In the genomic region with DNA sequence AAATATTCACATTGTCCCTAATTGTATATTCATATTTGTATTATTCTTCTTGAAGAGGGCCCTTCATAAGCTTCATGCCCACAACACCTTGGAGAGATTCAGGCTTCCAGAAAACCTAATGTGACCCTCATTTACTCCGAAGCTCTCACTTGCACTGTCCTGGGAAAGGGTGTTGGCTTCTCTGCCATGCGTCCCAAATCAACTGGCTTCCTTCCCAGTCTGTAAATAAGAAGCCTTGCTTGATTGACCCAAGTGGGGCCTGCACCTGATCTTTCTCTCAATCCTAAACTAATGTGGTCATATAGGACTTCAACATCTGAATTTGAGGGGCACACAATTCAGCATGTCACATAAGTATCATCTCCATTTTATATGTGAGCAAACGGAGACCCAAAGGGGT, we compare ENCODE assay signal across 30 cellular contexts. TPM values are rescaled to one million over a fixed set of nuclear protein-coding genes. Genes with fewer than 3 reads are reported as not detected.
"Had no signal": no experiment of that assay in that cellular context is flagged by ENCODE, and none has a peak within 500 bp of the region (broad histone marks: within the 10 kb centered on the region; RNA-seq: fewer than 3 reads in every experiment).

No MANE protein-coding gene starts in this region.

- H3K27me3 Mint-ChIP-seq: activated CD4-positive, alpha-beta T cell treated with anti-CD3 and anti-CD28 coated beads for 36 hours; dendritic cell treated with granulocyte-macrophage colony-stimulating factor and Interleukin-4, amounts not matched to agents 40 ng/mL and 50 ng/mL, for 4 days; stimulated activated memory B cell treated with anti-CD40 and anti-IgM and Interleukin-4, amounts not matched to agents 10 μg/mL and 1 μg/mL and 100 μg/mL, for 72 hours; stimulated activated naive CD8-positive, alpha-beta T cell treated with anti-CD3 and anti-CD28 coated beads, Interleukin-15, amount 100 ng/mL, for 72 hours had no signal

- H3K4me1 Mint-ChIP-seq: activated CD4-positive, alpha-beta T cell treated with anti-CD3 and anti-CD28 coated beads for 36 hours; central memory CD8-positive, alpha-beta T cell; endodermal cell; nephron progenitor cell; stimulated activated memory B cell treated with anti-CD40 and anti-IgM and Interleukin-4, amounts not matched to agents 10 μg/mL and 1 μg/mL and 100 μg/mL, for 72 hours; stimulated activated naive CD8-positive, alpha-beta T cell treated with anti-CD3 and anti-CD28 coated beads, Interleukin-15, amount 100 ng/mL, for 72 hours had no signal

- ATAC-seq: activated CD4-positive, alpha-beta T cell treated with anti-CD3 and anti-CD28 coated beads for 36 hours; activated naive CD4-positive, alpha-beta T cell treated with anti-CD3 and anti-CD28 coated beads, Interleukin-2, amount 50 U/mL, for 72 hours; activated T-cell treated with anti-CD3 and anti-CD28 coated beads, Interleukin-2, amount 50 U/mL, for 72 hours; esophagus mucosa; stimulated activated memory B cell treated with anti-CD40 and anti-IgM and Interleukin-4, amounts not matched to agents 10 μg/mL and 1 μg/mL and 100 μg/mL, for 72 hours; stimulated activated naive CD8-positive, alpha-beta T cell treated with anti-CD3 and anti-CD28 coated beads, Interleukin-15, amount 100 ng/mL, for 72 hours had no signal

- H3K4me1 ChIP-seq: breast epithelium, prostate gland, tibial artery had no signal

- H3K4me3 ChIP-seq: breast epithelium, ovary, prostate gland, sigmoid colon, smooth muscle cell, tibial artery had no signal

- DNase-seq: activated CD4-positive, alpha-beta T cell treated with anti-CD3 and anti-CD28 coated beads for 36 hours; activated CD4-positive, CD25-positive, alpha-beta regulatory T cell; activated naive CD4-positive, alpha-beta T cell; activated T-cell treated with anti-CD3 and anti-CD28 coated beads for 4 hours; activated T-cell treated with anti-CD3 and anti-CD28 coated beads, Interleukin-2, amount 50 U/mL, for 72 hours; endodermal cell; foreskin fibroblast; head of caudate nucleus; hippocampal formation; mammary epithelial cell; naive B cell; nephron progenitor cell; ovary; retina; sigmoid colon; stimulated activated CD4-positive, alpha-beta T cell treated with anti-CD3 and anti-CD28 coated beads, Interleukin-1b, Interleukin-23, amount 100 ng/mL, for 48 hours; stimulated activated CD4-positive, alpha-beta T cell treated with anti-CD3 and anti-CD28 coated beads, Interleukin-4, amount 100 ng/mL, for 4 hours; stimulated activated CD8-positive, alpha-beta memory T cell treated with anti-CD3 and anti-CD28 coated beads, Interleukin-4, amount 100 ng/mL, for 48 hours; stimulated activated naive CD8-positive, alpha-beta T cell treated with anti-CD3 and anti-CD28 coated beads, Interleukin-15, amount 100 ng/mL, for 72 hours; tibial artery had no signal

- H3K36me3 ChIP-seq: breast epithelium, neutrophil, ovary, prostate gland, sigmoid colon, tibial artery had no signal

- H3K9me3 Mint-ChIP-seq: activated naive CD4-positive, alpha-beta T cell treated with anti-CD3 and anti-CD28 coated beads, Interleukin-2, amount 50 U/mL, for 72 hours; activated T-cell treated with anti-CD3 and anti-CD28 coated beads, Interleukin-2, amount 50 U/mL, for 72 hours; central memory CD8-positive, alpha-beta T cell; dendritic cell treated with granulocyte-macrophage colony-stimulating factor and Interleukin-4, amounts not matched to agents 40 ng/mL and 50 ng/mL, for 4 days; endodermal cell; nephron progenitor cell; stimulated activated memory B cell treated with anti-CD40 and anti-IgM and Interleukin-4, amounts not matched to agents 10 μg/mL and 1 μg/mL and 100 μg/mL, for 72 hours; stimulated activated naive CD8-positive, alpha-beta T cell treated with anti-CD3 and anti-CD28 coated beads, Interleukin-15, amount 100 ng/mL, for 72 hours had no signal

- H3K4me3 Mint-ChIP-seq: activated CD4-positive, alpha-beta T cell treated with anti-CD3 and anti-CD28 coated beads for 36 hours; activated T-cell treated with anti-CD3 and anti-CD28 coated beads, Interleukin-2, amount 50 U/mL, for 72 hours; central memory CD8-positive, alpha-beta T cell; dendritic cell treated with granulocyte-macrophage colony-stimulating factor and Interleukin-4, amounts not matched to agents 40 ng/mL and 50 ng/mL, for 4 days; endodermal cell; nephron progenitor cell; stimulated activated memory B cell treated with anti-CD40 and anti-IgM and Interleukin-4, amounts not matched to agents 10 μg/mL and 1 μg/mL and 100 μg/mL, for 72 hours; stimulated activated naive CD8-positive, alpha-beta T cell treated with anti-CD3 and anti-CD28 coated beads, Interleukin-15, amount 100 ng/mL, for 72 hours had no signal

- H3K9me3 ChIP-seq: breast epithelium, neutrophil, ovary, prostate gland, sigmoid colon, tibial artery had no signal

- H3K27ac Mint-ChIP-seq: activated CD4-positive, alpha-beta T cell treated with anti-CD3 and anti-CD28 coated beads for 36 hours; activated naive CD4-positive, alpha-beta T cell treated with anti-CD3 and anti-CD28 coated beads, Interleukin-2, amount 50 U/mL, for 72 hours; activated T-cell treated with anti-CD3 and anti-CD28 coated beads, Interleukin-2, amount 50 U/mL, for 72 hours; dendritic cell treated with granulocyte-macrophage colony-stimulating factor and Interleukin-4, amounts not matched to agents 40 ng/mL and 50 ng/mL, for 4 days; endodermal cell; nephron progenitor cell; stimulated activated memory B cell treated with anti-CD40 and anti-IgM and Interleukin-4, amounts not matched to agents 10 μg/mL and 1 μg/mL and 100 μg/mL, for 72 hours had no signal

- H3K36me3 Mint-ChIP-seq: activated naive CD4-positive, alpha-beta T cell treated with anti-CD3 and anti-CD28 coated beads, Interleukin-2, amount 50 U/mL, for 72 hours; naive B cell; stimulated activated memory B cell treated with anti-CD40 and anti-IgM and Interleukin-4, amounts not matched to agents 10 μg/mL and 1 μg/mL and 100 μg/mL, for 72 hours had no signal

RNA-seq across cellular contexts. Expression of a gene that starts 40.5 kb away (rescaled TPM):
- total RNA-seq: smooth muscle cell had no signal

RNA-seq across cellular contexts. Expression of a gene that starts 44.1 kb away (rescaled TPM):
- total RNA-seq: activated CD4-positive, alpha-beta T cell treated with anti-CD3 and anti-CD28 coated beads for 36 hours; activated naive CD4-positive, alpha-beta T cell treated with anti-CD3 and anti-CD28 coated beads, Interleukin-2, amount 50 U/mL, for 72 hours; activated T-cell treated with anti-CD3 and anti-CD28 coated beads, Interleukin-2, amount 50 U/mL, for 72 hours; esophagus mucosa; mammary epithelial cell; ovary; prostate gland; smooth muscle cell; T-helper 2 cell treated with Interferon-gamma antibody and Interleukin-4, amounts not matched to agents 100 ng/mL and 5 ng/mL, for 36 hours had no signal
